ENCODE assay signal across 8 cellular contexts in the genomic region with DNA sequence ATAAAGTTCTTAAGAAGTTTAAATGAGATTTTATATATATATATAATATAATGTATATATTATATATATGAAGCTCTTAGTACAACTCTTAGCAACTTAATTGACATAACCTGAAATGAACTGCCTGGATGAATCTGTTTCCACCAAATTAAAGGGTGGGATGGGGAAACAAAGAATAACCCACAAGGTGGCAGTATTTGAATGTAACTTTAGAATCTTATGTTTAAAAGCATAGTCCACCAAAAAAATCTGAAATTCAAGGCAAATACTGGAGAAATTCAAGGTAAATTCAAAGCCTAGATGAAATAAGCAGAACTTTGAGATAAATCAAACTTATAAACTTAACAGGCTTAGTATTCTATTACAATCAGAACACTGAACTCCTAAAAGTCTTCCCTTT. TPM values are rescaled to one million over a fixed set of nuclear protein-coding genes. Genes with fewer than 3 reads are reported as not detected.
DNase-seq lines count a peak whose midpoint lies in the region; ATAC-seq and TF ChIP-seq lines count a peak whose summit lies in the region.

No MANE protein-coding gene starts in this region.

- H3K27ac ChIP-seq in C4-2B (no peak overlapping the region), RWPE2 (ENCODE audit: poor library complexity, severe bottlenecking) (no peak overlapping the region), foreskin keratinocyte (no peak overlapping the region), vagina (no peak overlapping the region), sigmoid colon (no peak overlapping the region)

- CTCF ChIA-PET in HEK293T (lab: Yijun Ruan, JAX), result interaction anchor here (0.8 kb wide), 1 partner anchor 813 kb away, joined by 3 read pairs; the partner anchor contains the start of gene UBE3D

- H3K27me3 ChIP-seq in RWPE2 (ENCODE audit: insufficient read depth, poor library complexity, severe bottlenecking) (no peaks in the 10 kb centered on the region), foreskin keratinocyte (no peaks in the 10 kb centered on the region), vagina (no peaks in the 10 kb centered on the region), sigmoid colon (no peaks in the 10 kb centered on the region)

- TF ChIP-seq CTCF in C4-2B (conservative IDR thresholded peaks at IDR 0.05) (peak; percentile 40), RWPE2 (IDR thresholded peaks at IDR 0.05; ENCODE audit: poor library complexity, severe bottlenecking) (peak; percentile 44), foreskin keratinocyte (conservative IDR thresholded peaks at IDR 0.05) (peak; percentile 73), vagina (IDR thresholded peaks at IDR 0.05) (peak in 2 of 3 experiments; percentile 31 to 32), sigmoid colon (IDR thresholded peaks at IDR 0.05) (peak in 1 of 4 experiments; percentile 47)

- POLR2A ChIA-PET in HEK293T (lab: Yijun Ruan, JAX), result no interaction called here

- H3K36me3 ChIP-seq in RWPE2 (ENCODE audit: low read depth), result no peaks in the 10 kb centered on the region
- H3K36me3 ChIP-seq in vagina, result no peaks in the 10 kb centered on the region
- H3K36me3 ChIP-seq in sigmoid colon, result no peaks in the 10 kb centered on the region

- no peak overlapping the region for H3K4me3 ChIP-seq in RWPE2 (ENCODE audit: severe bottlenecking)
- H3K4me3 ChIP-seq in vagina, result no peak overlapping the region
- H3K4me3 ChIP-seq in sigmoid colon, result no peak overlapping the region

- DNase-seq in HEK293T (ENCODE audit: extremely low spot score), result peak; percentile 14
- no peak for DNase-seq in RWPE2 (ENCODE audit: low spot score)
- no peak for DNase-seq in foreskin keratinocyte
- no peak for DNase-seq in vagina (ENCODE audit: extremely low spot score in 2 of 2)
- DNase-seq in sigmoid colon, result no peak
- DNase-seq in activated T-cell treated with anti-CD3 and anti-CD28 coated beads, Interleukin-2, amount 50 U/mL, for 48 hours, result no peak

- H3K4me1 ChIP-seq in RWPE2 (ENCODE audit: insufficient read depth, poor library complexity, severe bottlenecking), result peaks cover 5% of the 10 kb centered on the region
- H3K4me1 ChIP-seq in foreskin keratinocyte, result no peaks in the 10 kb centered on the region
- peaks cover 11% of the 10 kb centered on the region for H3K4me1 ChIP-seq in vagina
- peaks cover 0 to 11% (median 7%) of the 10 kb centered on the region in 4 donors for H3K4me1 ChIP-seq in sigmoid colon

- intact Hi-C loops in vagina (cut with DNase I), result loop anchor here (10.0 kb wide), 1 partner anchor 803 kb away; no protein-coding TSS in a partner anchor
- intact Hi-C loops in sigmoid colon (cut with DNase I), result loop anchor here (5.0 kb wide), 1 partner anchor 805 kb away; no protein-coding TSS in a partner anchor

- H3K9me3 ChIP-seq in RWPE2 (ENCODE audit: severe bottlenecking) (no peaks in the 10 kb centered on the region), vagina (no peaks in the 10 kb centered on the region), sigmoid colon (no peaks in the 10 kb centered on the region)

- no peak for ATAC-seq in RWPE2 (ENCODE audit: low read depth)
- ATAC-seq in foreskin keratinocyte, result no peak
- no peak for ATAC-seq in HG02571 (IDR thresholded peaks at IDR 0.05; ENCODE audit: unreplicated experiment)

- no peak for TF ChIP-seq POLR2A in vagina (IDR thresholded peaks at IDR 0.05)
- TF ChIP-seq POLR2A in sigmoid colon (IDR thresholded peaks at IDR 0.05), result no peak

- no peak for TF ChIP-seq EP300 in sigmoid colon (IDR thresholded peaks at IDR 0.05)

TF ChIP-seq in HEK293T, 16 proteins besides CTCF, POLR2A, EP300 and RAD21:
- no peak for TF ChIP-seq CTBP1 (IDR thresholded peaks at IDR 0.05; ENCODE audit: borderline replicate concordance)
- no peak for TF ChIP-seq TARDBP (IDR thresholded peaks at IDR 0.05)
- TF ChIP-seq NFRKB (IDR thresholded peaks at IDR 0.05), result no peak
- TF ChIP-seq ELF4 (IDR thresholded peaks at IDR 0.05), result no peak
- no peak for TF ChIP-seq FOXM1 (IDR thresholded peaks at IDR 0.05; ENCODE audit: borderline replicate concordance)
TF ChIP-seq in HEK293T: peak in this region for 0.

RNA-seq across cellular contexts. Expression of gene IBTK, which starts 4.4 kb away (rescaled TPM):
- total RNA-seq in foreskin keratinocyte (29.5 and 32.1 TPM in 2 replicates), vagina (15.5 TPM), sigmoid colon (10 to 100 TPM; 19.9 to 26.2 (median 25.4) TPM)
- polyA plus RNA-seq in foreskin keratinocyte (14.0 and 14.4 TPM in 2 replicates), sigmoid colon (10 to 100 TPM; 18.9 to 25.0 (median 19.2) TPM)
